ENCODE assay signal across 23 cellular contexts in the genomic region with DNA sequence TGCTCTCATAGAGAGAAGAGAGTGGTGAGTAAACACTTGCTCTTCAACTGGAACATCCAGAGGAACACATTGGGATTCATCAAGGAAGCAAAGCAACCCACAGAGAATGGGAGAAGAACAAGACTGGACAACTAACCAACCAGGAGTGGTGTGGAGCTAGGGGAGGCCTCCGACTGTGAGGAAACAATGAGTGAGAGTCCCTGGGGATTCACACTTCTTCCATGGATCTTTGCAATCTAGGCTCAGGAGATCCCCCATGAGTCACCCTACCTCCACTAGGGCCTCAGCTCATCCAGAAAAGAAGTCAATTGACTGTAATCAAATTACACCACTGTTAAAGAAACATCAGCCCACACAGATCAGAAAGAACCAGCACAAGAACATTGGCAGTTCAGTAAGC. TPM values are rescaled to one million over a fixed set of nuclear protein-coding genes. Genes with fewer than 3 reads are reported as not detected.
"Had no signal": no experiment of that assay in that cellular context is flagged by ENCODE, and none has a peak within 500 bp of the region (broad histone marks: within the 10 kb centered on the region; RNA-seq: fewer than 3 reads in every experiment).

No MANE protein-coding gene starts in this region.

- DNase-seq: effector memory CD8-positive, alpha-beta T cell; esophagus squamous epithelium; foreskin keratinocyte; kidney glomerular epithelial cell; mucosa of descending colon; naive thymus-derived CD8-positive, alpha-beta T cell; psoas muscle; retina; right lobe of liver; stimulated activated CD4-positive, alpha-beta T cell treated with anti-CD3 and anti-CD28 coated beads, Interleukin-12 subunit alpha, Interleukin-12 subunit beta, amount 100 ng/mL, for 4 hours; stimulated activated naive CD4-positive, alpha-beta T cell; stomach; substantia nigra; transverse colon had no signal

- H3K4me2 ChIP-seq: hepatocyte had no signal

- H2AFZ ChIP-seq: hepatocyte had no signal

- H3K4me1 ChIP-seq: esophagus squamous epithelium, foreskin keratinocyte, psoas muscle, right lobe of liver, stomach, transverse colon had no signal

- H3K27ac ChIP-seq: esophagus squamous epithelium, foreskin keratinocyte, hepatocyte, neutrophil, psoas muscle, right lobe of liver, skin epidermis, stomach, thoracic aorta, transverse colon had no signal

- H3K4me3 ChIP-seq: esophagus squamous epithelium, hepatocyte, mucosa of descending colon, psoas muscle, right lobe of liver, skin epidermis, stomach, thoracic aorta, transverse colon had no signal

- H3K4me3 Mint-ChIP-seq: dendritic cell treated with granulocyte-macrophage colony-stimulating factor and Interleukin-4, amounts not matched to agents 40 ng/mL and 50 ng/mL, for 4 days; effector memory CD8-positive, alpha-beta T cell; naive thymus-derived CD8-positive, alpha-beta T cell had no signal

- H3K27ac Mint-ChIP-seq: dendritic cell treated with granulocyte-macrophage colony-stimulating factor and Interleukin-4, amounts not matched to agents 40 ng/mL and 50 ng/mL, for 4 days; effector memory CD8-positive, alpha-beta T cell; naive thymus-derived CD8-positive, alpha-beta T cell had no signal

- H3K9me3 ChIP-seq: esophagus squamous epithelium, mucosa of descending colon, neutrophil, right lobe of liver, thoracic aorta, transverse colon had no signal

- H3K36me3 ChIP-seq: esophagus squamous epithelium, neutrophil, right lobe of liver, stomach, thoracic aorta, transverse colon had no signal

- H3K79me2 ChIP-seq: hepatocyte had no signal

- H3K4me1 Mint-ChIP-seq: naive thymus-derived CD8-positive, alpha-beta T cell had no signal

- H3K27me3 ChIP-seq: esophagus squamous epithelium, foreskin keratinocyte, hepatocyte, neutrophil, right lobe of liver, stomach, transverse colon had no signal

- H3K27me3 Mint-ChIP-seq: dendritic cell treated with granulocyte-macrophage colony-stimulating factor and Interleukin-4, amounts not matched to agents 40 ng/mL and 50 ng/mL, for 4 days; effector memory CD8-positive, alpha-beta T cell; naive thymus-derived CD8-positive, alpha-beta T cell had no signal

RNA-seq across cellular contexts. Expression of gene CLVS2, which starts 42.3 kb away (rescaled TPM):
- total RNA-seq: epithelial cell of proximal tubule; foreskin keratinocyte; lung microvascular endothelial cell; naive thymus-derived CD8-positive, alpha-beta T cell; osteoblast had no signal
- polyA plus RNA-seq: foreskin keratinocyte; hepatocyte; liver; naive thymus-derived CD8-positive, alpha-beta T cell had no signal
